15 cellular contexts compared by ENCODE assay signal in the genomic region with DNA sequence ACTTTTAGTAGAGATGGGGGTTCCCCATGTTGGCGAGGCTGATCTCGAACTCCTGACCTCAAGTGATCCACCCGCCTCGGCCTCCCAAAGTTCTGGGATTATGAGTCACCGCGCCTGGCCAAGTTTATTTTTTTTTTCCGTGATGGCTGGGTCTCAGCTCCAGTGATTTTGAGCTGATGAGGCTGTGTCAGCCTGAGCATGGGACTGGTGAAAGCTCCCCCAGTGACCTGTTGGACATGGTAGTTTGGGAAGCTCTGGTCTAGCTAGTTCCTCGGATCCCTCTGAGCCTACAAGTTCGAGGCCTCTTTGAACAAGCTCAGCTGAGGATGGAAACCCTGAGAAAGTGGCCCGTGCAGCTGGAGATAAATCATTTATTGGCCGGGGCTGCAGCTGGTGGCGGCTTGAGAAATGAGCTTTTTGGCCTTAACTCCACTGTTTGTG.
DNase-seq lines count a peak whose midpoint lies in the region; ATAC-seq and TF ChIP-seq lines count a peak whose summit lies in the region.
"Had no signal": no experiment of that assay in that cellular context is flagged by ENCODE, and none has a peak within 500 bp of the region (broad histone marks: within the 10 kb centered on the region; RNA-seq: fewer than 3 reads in every experiment).

No MANE protein-coding gene starts in this region.

- no peaks in the 10 kb centered on the region for H3K27me3 Mint-ChIP-seq in activated naive CD8-positive, alpha-beta T cell treated with anti-CD3 and anti-CD28 coated beads, Interleukin-2, amount 50 U/mL, for 24 hours
- H3K27me3 Mint-ChIP-seq in activated CD8-positive, alpha-beta memory T cell treated with anti-CD3 and anti-CD28 coated beads, Interleukin-2, amount 10 ng/mL, durations not matched to agents 7 days and 5 days: peaks cover 13% of the 10 kb centered on the region
- H3K27me3 Mint-ChIP-seq: type B pancreatic cell had no signal

- no peak overlapping the region for H3K4me3 Mint-ChIP-seq in activated naive CD8-positive, alpha-beta T cell treated with anti-CD3 and anti-CD28 coated beads, Interleukin-2, amount 50 U/mL, for 24 hours
- no peak overlapping the region for H3K4me3 Mint-ChIP-seq in activated CD8-positive, alpha-beta memory T cell treated with anti-CD3 and anti-CD28 coated beads, Interleukin-2, amount 10 ng/mL, durations not matched to agents 7 days and 5 days
- H3K4me3 Mint-ChIP-seq: activated naive CD4-positive, alpha-beta T cell treated with anti-CD3 and anti-CD28 coated beads for 36 hours; type B pancreatic cell had no signal

- TF ChIP-seq POLR2A in Peyer's patch (IDR thresholded peaks at IDR 0.05): no peak

- H3K36me3 Mint-ChIP-seq in activated naive CD8-positive, alpha-beta T cell treated with anti-CD3 and anti-CD28 coated beads, Interleukin-2, amount 50 U/mL, for 24 hours (ENCODE audit: low read depth): no peaks in the 10 kb centered on the region
- peaks cover 3% of the 10 kb centered on the region for H3K36me3 Mint-ChIP-seq in activated CD8-positive, alpha-beta memory T cell treated with anti-CD3 and anti-CD28 coated beads, Interleukin-2, amount 10 ng/mL, durations not matched to agents 7 days and 5 days
- H3K36me3 Mint-ChIP-seq: type B pancreatic cell had no signal

- H3K27ac Mint-ChIP-seq in activated naive CD8-positive, alpha-beta T cell treated with anti-CD3 and anti-CD28 coated beads, Interleukin-2, amount 50 U/mL, for 24 hours: no peak overlapping the region
- no peak overlapping the region for H3K27ac Mint-ChIP-seq in activated CD8-positive, alpha-beta memory T cell treated with anti-CD3 and anti-CD28 coated beads, Interleukin-2, amount 10 ng/mL, durations not matched to agents 7 days and 5 days
- H3K27ac Mint-ChIP-seq: activated naive CD4-positive, alpha-beta T cell treated with anti-CD3 and anti-CD28 coated beads for 36 hours; type B pancreatic cell had no signal

- peaks cover 0 to 17% (median 5%) of the 10 kb centered on the region in 4 donors for H3K4me1 ChIP-seq in Peyer's patch

- CTCF ChIA-PET in activated CD8-positive, alpha-beta memory T cell treated with anti-CD3 and anti-CD28 coated beads, Interleukin-2, amount 10 ng/mL, durations not matched to agents 7 days and 5 days (lab: Charles Lee): interaction anchor here (1.5 kb wide), 1 partner anchor 335 kb away, joined by 3 read pairs; no protein-coding TSS in a partner anchor

- H3K9me3 Mint-ChIP-seq in activated naive CD8-positive, alpha-beta T cell treated with anti-CD3 and anti-CD28 coated beads, Interleukin-2, amount 50 U/mL, for 24 hours: no peaks in the 10 kb centered on the region
- H3K9me3 Mint-ChIP-seq in activated CD8-positive, alpha-beta memory T cell treated with anti-CD3 and anti-CD28 coated beads, Interleukin-2, amount 10 ng/mL, durations not matched to agents 7 days and 5 days (ENCODE audit: low read depth): no peaks in the 10 kb centered on the region
- H3K9me3 Mint-ChIP-seq: activated naive CD4-positive, alpha-beta T cell treated with anti-CD3 and anti-CD28 coated beads for 36 hours; type B pancreatic cell had no signal

- H3K27me3 ChIP-seq in Peyer's patch: no peaks in the 10 kb centered on the region

- TF ChIP-seq CTCF in Peyer's patch (IDR thresholded peaks at IDR 0.05): no peak
- no peak for TF ChIP-seq CTCF in fibroblast of pulmonary artery (IDR thresholded peaks at IDR 0.05; ENCODE audit: low read length, missing control alignments)

- no peak for ATAC-seq in activated naive CD8-positive, alpha-beta T cell treated with anti-CD3 and anti-CD28 coated beads, Interleukin-2, amount 50 U/mL, for 24 hours
- ATAC-seq in GM18873 (IDR thresholded peaks at IDR 0.05; ENCODE audit: low FRiP score, unreplicated experiment): no peak
- no peak for ATAC-seq in activated CD8-positive, alpha-beta memory T cell treated with anti-CD3 and anti-CD28 coated beads, Interleukin-2, amount 10 ng/mL, durations not matched to agents 7 days and 5 days
- no peak for ATAC-seq in GM18511 (IDR thresholded peaks at IDR 0.05; ENCODE audit: unreplicated experiment)
- ATAC-seq: GM12878 had no signal

- no peaks in the 10 kb centered on the region for H3K36me3 ChIP-seq in Peyer's patch

- peak overlapping the region; percentile 23 to 66 (median 42) for H3K27ac ChIP-seq in Peyer's patch

- peaks cover 31% of the 10 kb centered on the region for H3K4me1 Mint-ChIP-seq in activated naive CD8-positive, alpha-beta T cell treated with anti-CD3 and anti-CD28 coated beads, Interleukin-2, amount 50 U/mL, for 24 hours
- peaks cover 36% of the 10 kb centered on the region for H3K4me1 Mint-ChIP-seq in activated CD8-positive, alpha-beta memory T cell treated with anti-CD3 and anti-CD28 coated beads, Interleukin-2, amount 10 ng/mL, durations not matched to agents 7 days and 5 days

- H3K9me3 ChIP-seq in Peyer's patch: no peaks in the 10 kb centered on the region

- no peak overlapping the region for H3K4me3 ChIP-seq in Peyer's patch
- no peak overlapping the region for H3K4me3 ChIP-seq in fibroblast of pulmonary artery (replicated peaks; ENCODE audit: low read depth, low read length)
- H3K4me3 ChIP-seq: GM12878 had no signal

- peak in 1 of 3 donors; percentile 58 for DNase-seq in Peyer's patch
- DNase-seq in fibroblast of pulmonary artery (ENCODE audit: low read depth): peak; percentile 67
- peak; percentile 25 for DNase-seq in myocyte (ENCODE audit: low read depth)
- peak; percentile 70 for DNase-seq in ureter (ENCODE audit: low spot score)
- DNase-seq in activated naive CD8-positive, alpha-beta T cell treated with anti-CD3 and anti-CD28 coated beads, Interleukin-2, amount 50 U/mL, for 24 hours: no peak
- no peak for DNase-seq in activated CD8-positive, alpha-beta memory T cell treated with anti-CD3 and anti-CD28 coated beads, Interleukin-2, amount 10 ng/mL, durations not matched to agents 7 days and 5 days
- DNase-seq: activated naive CD4-positive, alpha-beta T cell treated with anti-CD3 and anti-CD28 coated beads for 36 hours; Calu3; effector memory CD4-positive, alpha-beta T cell; NCI-H1105 treated with DMSO at 0.1 percent for 48 hours; T-helper 1 cell had no signal

Comparison
In these comparisons a context has a peak if more than half of its experiments do, and no peak if none do; other contexts are left out.
1. DNase-seq: peak in fibroblast of pulmonary artery (single experiment), myocyte (single experiment) and ureter (single experiment); none in activated naive CD8-positive, alpha-beta T cell treated with anti-CD3 and anti-CD28 coated beads, Interleukin-2, amount 50 U/mL, for 24 hours (single experiment) and activated CD8-positive, alpha-beta memory T cell treated with anti-CD3 and anti-CD28 coated beads, Interleukin-2, amount 10 ng/mL, durations not matched to agents 7 days and 5 days (single experiment).